Comparison of ENCODE assay signal across 8 cellular contexts in the genomic region with DNA sequence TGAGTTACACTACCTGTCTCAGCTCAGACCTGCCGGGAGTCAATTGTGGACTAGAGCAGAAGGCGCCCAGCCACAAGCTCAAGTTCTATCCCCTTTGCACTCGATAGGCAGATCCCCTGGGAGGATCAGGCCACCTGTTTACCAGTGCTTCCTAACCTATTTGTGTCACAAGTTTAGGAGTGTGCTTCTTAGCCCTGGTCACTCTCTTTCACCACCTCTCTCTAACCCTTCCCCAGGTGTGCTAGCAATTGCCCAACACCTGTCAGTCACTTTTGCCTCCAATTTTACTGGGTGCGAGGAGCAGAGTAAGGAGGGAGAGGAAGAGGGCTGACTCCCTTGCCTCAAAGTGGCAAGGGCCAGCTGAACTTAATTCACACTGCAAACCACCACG. TPM values are rescaled to one million over a fixed set of nuclear protein-coding genes. Genes with fewer than 3 reads are reported as not detected.
DNase-seq lines count a peak whose midpoint lies in the region; ATAC-seq and TF ChIP-seq lines count a peak whose summit lies in the region.

No MANE protein-coding gene starts in this region.

- H3K9me3 Mint-ChIP-seq in activated naive CD4-positive, alpha-beta T cell treated with anti-CD3 and anti-CD28 coated beads, Interleukin-2, amount 50 U/mL, for 72 hours = no peaks in the 10 kb centered on the region
- no peaks in the 10 kb centered on the region for H3K9me3 Mint-ChIP-seq in immature natural killer cell

- H3K36me3 Mint-ChIP-seq in activated naive CD4-positive, alpha-beta T cell treated with anti-CD3 and anti-CD28 coated beads, Interleukin-2, amount 50 U/mL, for 72 hours = peaks cover 6 to 21% of the 10 kb centered on the region in 2 donors
- peaks cover 0 to 4% (median 0%) of the 10 kb centered on the region in 3 donors for H3K36me3 Mint-ChIP-seq in immature natural killer cell

- 30 to 39% (median 34%) methylated on average over 5 of the region's 5 CpGs for WGBS in stomach, 5 donors

- DNase-seq in NCI-H748 (lab: John Stamatoyannopoulos, UW; ENCODE audit: unreplicated experiment) (peak; percentile 55), NCI-H748 treated with DMSO at 0.1 percent for 48 hours (lab: John Stamatoyannopoulos, UW) (no peak), immature natural killer cell (no peak), stomach (no peak)
- DNase-seq in activated naive CD4-positive, alpha-beta T cell treated with anti-CD3 and anti-CD28 coated beads, Interleukin-2, amount 50 U/mL, for 72 hours (ENCODE audit: low spot score in 2 of 2) = no peak

- H3K36me3 ChIP-seq in HUES48 (ENCODE audit: control insufficient read depth, insufficient read depth, low read length) (peaks cover 20% of the 10 kb centered on the region), stomach (no peaks in the 10 kb centered on the region)

- H3K9ac ChIP-seq in HUES48 (ENCODE audit: low read depth, low read length) = peak overlapping the region; percentile 45

- peaks cover 5 to 20% (median 9%) of the 10 kb centered on the region in 3 donors for H3K27me3 Mint-ChIP-seq in immature natural killer cell (ENCODE audit: low read depth in 3 of 3)

- intact Hi-C loops in stomach (cut with DNase I; ENCODE audit: low total_unique reads) = no loop called here

- H3K27ac Mint-ChIP-seq in activated naive CD4-positive, alpha-beta T cell treated with anti-CD3 and anti-CD28 coated beads, Interleukin-2, amount 50 U/mL, for 72 hours = peak overlapping the region; percentile 93 to 95
- H3K27ac Mint-ChIP-seq in immature natural killer cell = peak overlapping the region; percentile 79 to 98 (median 96)

- H3K4me3 Mint-ChIP-seq in immature natural killer cell = peak overlapping the region; percentile 89 to 97 (median 96)

- H3K4me3 ChIP-seq in HUES48 (ENCODE audit: low read depth, low read length) = peak overlapping the region; percentile 91
- peak overlapping the region; percentile 69 to 95 (median 85) for H3K4me3 ChIP-seq in stomach

- TF ChIP-seq CTCF in stomach (IDR thresholded peaks at IDR 0.05) = no peak

- H3K9me3 ChIP-seq in HUES48 (ENCODE audit: control insufficient read depth, insufficient read depth, low read length) (no peaks in the 10 kb centered on the region), stomach (no peaks in the 10 kb centered on the region)

- H3K27ac ChIP-seq in HUES48 (ENCODE audit: low read depth, low read length) = peak overlapping the region; percentile 71
- peak overlapping the region; percentile 87 to 97 (median 90) for H3K27ac ChIP-seq in stomach

- H3K4me1 ChIP-seq in HUES48 (ENCODE audit: control insufficient read depth, insufficient read depth, low read length) (peaks cover 24% of the 10 kb centered on the region), stomach (peaks cover 19 to 35% (median 27%) of the 10 kb centered on the region in 4 donors)

- peaks cover 51 to 52% of the 10 kb centered on the region in 2 donors for H3K4me1 Mint-ChIP-seq in immature natural killer cell

- H3K27me3 ChIP-seq in HUES48 (ENCODE audit: control insufficient read depth, insufficient read depth, low read length) (no peaks in the 10 kb centered on the region), stomach (no peaks in the 10 kb centered on the region)

- ATAC-seq in activated naive CD4-positive, alpha-beta T cell treated with anti-CD3 and anti-CD28 coated beads, Interleukin-2, amount 50 U/mL, for 72 hours = no peak
- ATAC-seq in HG02970 (IDR thresholded peaks at IDR 0.05; ENCODE audit: low FRiP score, unreplicated experiment) (no peak), HG03135 (IDR thresholded peaks at IDR 0.05; ENCODE audit: unreplicated experiment) (no peak)

- no peak for TF ChIP-seq EP300 in stomach (IDR thresholded peaks at IDR 0.05)

- no peak for TF ChIP-seq POLR2A in stomach (IDR thresholded peaks at IDR 0.05)

RNA-seq across cellular contexts. Expression of a gene that starts 0.7 kb away (rescaled TPM):
- total RNA-seq in activated naive CD4-positive, alpha-beta T cell treated with anti-CD3 and anti-CD28 coated beads, Interleukin-2, amount 50 U/mL, for 72 hours = 10 to 100 TPM; 14.5 to 15.7 TPM
- polyA plus RNA-seq in immature natural killer cell = 10 to 100 TPM in 2 of 3 donors, 1 to 10 TPM in 1; 7.0 to 12.4 (median 11.1) TPM
- total RNA-seq in stomach = 10 to 100 TPM; 12.1 to 31.6 (median 25.4) TPM
- 1 to 10 TPM; 3.1 to 6.7 (median 3.6) TPM for polyA plus RNA-seq in stomach
